Comparison of ENCODE assay signal across 26 cellular contexts in the genomic region with DNA sequence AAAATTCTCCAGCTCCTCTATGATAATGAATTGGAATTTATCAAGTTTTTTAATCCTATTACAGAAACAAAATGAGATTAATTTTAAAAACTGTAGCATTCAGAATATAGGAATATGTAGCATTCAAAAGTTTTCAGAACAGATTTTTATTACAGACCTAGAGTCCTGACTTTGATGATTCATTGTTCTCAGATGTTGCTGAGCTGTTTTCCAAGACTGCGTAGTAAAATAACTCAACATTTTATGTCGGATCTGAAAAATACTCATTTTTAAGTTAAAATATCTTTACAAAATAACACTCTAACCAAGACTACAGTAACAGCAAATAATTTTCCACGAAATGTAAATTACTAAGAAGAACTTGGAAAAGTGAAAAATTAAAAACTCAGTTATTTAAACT.
DNase-seq lines count a peak whose midpoint lies in the region; ATAC-seq, FAIRE-seq and TF ChIP-seq lines count a peak whose summit lies in the region.
"Had no signal": no experiment of that assay in that cellular context is flagged by ENCODE, and none has a peak within 500 bp of the region (broad histone marks: within the 10 kb centered on the region; RNA-seq: fewer than 3 reads in every experiment).

No MANE protein-coding gene starts in this region.

- H3K79me2 ChIP-seq in H9 (ENCODE audit: insufficient read depth, low read length), result no peaks in the 10 kb centered on the region

- FAIRE-seq in endometrium (lab: Jason Lieb, UNC) (peak; percentile 91), islet of Langerhans (lab: Jason Lieb, UNC) (peak; percentile 68)
- FAIRE-seq: GM12891 had no signal

- no peaks in the 10 kb centered on the region for H3K9me3 ChIP-seq in HEK293 (ENCODE audit: control insufficient read depth, insufficient read depth, low read depth, low read length)
- no peaks in the 10 kb centered on the region for H3K9me3 ChIP-seq in T-helper 17 cell (ENCODE audit: control insufficient read depth, low read length, poor library complexity, severe bottlenecking)
- H3K9me3 ChIP-seq in H9 (ENCODE audit: control insufficient read depth, low read depth, low read length), result no peaks in the 10 kb centered on the region
- H3K9me3 ChIP-seq: BLaER1 treated with 17β-estradiol and CSF1 and Interleukin-3, amounts not matched to agents 10 nM and 100 nM had no signal

- no peaks in the 10 kb centered on the region for H3K79me1 ChIP-seq in H9 (ENCODE audit: insufficient read depth, low read depth, low read length, poor library complexity, severe bottlenecking)

- H3K4me1 Mint-ChIP-seq in T-helper 17 cell (no peaks in the 10 kb centered on the region), H9 (no peaks in the 10 kb centered on the region)

- H2BK120ac ChIP-seq in H9 (ENCODE audit: low read depth, low read length, poor library complexity, severe bottlenecking), result no peak overlapping the region

- H2BK12ac ChIP-seq in H9 (ENCODE audit: insufficient read length, low read depth, low read length), result no peak overlapping the region

- no peak overlapping the region for H2BK5ac ChIP-seq in H9 (ENCODE audit: insufficient read length, low read length)

- no peak overlapping the region for H2BK15ac ChIP-seq in H9 (ENCODE audit: low read depth, low read length)

- no peak for ATAC-seq in T-helper 17 cell
- ATAC-seq: Panc1 had no signal

- no peak overlapping the region for H3K23ac ChIP-seq in H9 (ENCODE audit: insufficient read length, low read depth, low read length)

- H4K5ac ChIP-seq in H9 (ENCODE audit: insufficient read length, low read depth, low read length), result no peak overlapping the region

- H4K91ac ChIP-seq in H9 (ENCODE audit: insufficient read length, low read depth, low read length), result no peak overlapping the region

- H3K9me3 Mint-ChIP-seq in H9, result peaks cover 0 to 1% of the 10 kb centered on the region in 2 experiments; a peak in 1 of 5 replicates
- H3K9me3 Mint-ChIP-seq: CD4-positive, alpha-beta T cell had no signal

- H3K36me3 Mint-ChIP-seq in T-helper 17 cell (ENCODE audit: low read depth) (peaks cover 7% of the 10 kb centered on the region), H9 (ENCODE audit: insufficient read depth in 1 of 3, low read depth in 3 of 3) (no peaks in the 10 kb centered on the region)

- CTCF ChIA-PET in HEK293 (lab: Yijun Ruan, JAX), result interaction anchor here (1.0 kb wide), 1 partner anchor 83 kb away, joined by 3 read pairs; no protein-coding TSS in a partner anchor

- H3T11ph ChIP-seq in H9 (ENCODE audit: low read length), result no peak overlapping the region

- no peaks in the 10 kb centered on the region for H3K36me3 ChIP-seq in HEK293 (ENCODE audit: control insufficient read depth in 2 of 2, insufficient read depth in 1 of 2, low read length in 2 of 2)

- no peaks in the 10 kb centered on the region for H3K27me3 Mint-ChIP-seq in T-helper 17 cell
- peaks cover 22% of the 10 kb centered on the region for H3K27me3 Mint-ChIP-seq in H9 (ENCODE audit: low read depth)
- H3K27me3 Mint-ChIP-seq: CD4-positive, alpha-beta T cell had no signal

- no peak overlapping the region for H3K4ac ChIP-seq in H9 (ENCODE audit: low read depth, low read length)

- no peak overlapping the region for H3K56ac ChIP-seq in H9 (ENCODE audit: insufficient read length, low read depth, low read length)

- no peak overlapping the region for H2AFZ ChIP-seq in H9 (ENCODE audit: low read length)

- DNase-seq in AG10803 (ENCODE audit: low read depth) (peak; percentile 19), T-helper 17 cell (no peak), NCI-H526 (lab: John Stamatoyannopoulos, UW) (no peak), H9 (no peak), substantia nigra (lab: John Stamatoyannopoulos, UW) (no peak)
- DNase-seq: 8988T; ACHN; AML-193; CD4-positive, alpha-beta T cell; COR-L47; DMS53; H7; IMR-90; KG1; NCI-H2029; NCI-H524 treated with DMSO at 0.1 percent for 48 hours; NCI-H82; NK-92 treated with Interleukin-12 subunit alpha and Interleukin-12 subunit beta, amount 100 ng/mL, for 24 hours; SHP77 treated with DMSO at 0.1 percent for 48 hours; SW 1271 had no signal

- H3K14ac ChIP-seq in H9 (ENCODE audit: insufficient read depth, low read length), result no peak overlapping the region

- POLR2A ChIA-PET in HEK293 (lab: Yijun Ruan, JAX), result no interaction called here

- H3K4me2 ChIP-seq in H9 (ENCODE audit: insufficient read depth, insufficient read length, low read length), result no peak overlapping the region
- H3K4me2 ChIP-seq: BLaER1 treated with 17β-estradiol and CSF1 and Interleukin-3, amounts not matched to agents 10 nM and 100 nM had no signal

- no peaks in the 10 kb centered on the region for H3K27me3 ChIP-seq in H9 (ENCODE audit: insufficient read depth, low read length)
- H3K27me3 ChIP-seq: BLaER1 treated with 17β-estradiol and CSF1 and Interleukin-3, amounts not matched to agents 10 nM and 100 nM had no signal

- no peak overlapping the region for H3K27ac ChIP-seq in HEK293 (ENCODE audit: extremely low read depth, low read depth, low read length)
- H3K27ac ChIP-seq in H9 (ENCODE audit: insufficient read length, low read depth, low read length), result no peak overlapping the region
- H3K27ac ChIP-seq in substantia nigra (ENCODE audit: low read depth, low read length, poor library complexity, severe bottlenecking), result no peak overlapping the region
- H3K27ac ChIP-seq: BLaER1 treated with 17β-estradiol and CSF1 and Interleukin-3, amounts not matched to agents 10 nM and 100 nM had no signal

- no peak overlapping the region for H3K4me3 Mint-ChIP-seq in T-helper 17 cell
- H3K4me3 Mint-ChIP-seq in H9, result no peak overlapping the region
- H3K4me3 Mint-ChIP-seq: CD4-positive, alpha-beta T cell had no signal

- no peaks in the 10 kb centered on the region for H4K20me1 ChIP-seq in H9 (ENCODE audit: control insufficient read depth, insufficient read depth, insufficient read length)

- TF ChIP-seq CTCF in AG10803 (conservative IDR thresholded peaks at IDR 0.05; ENCODE audit: low read length) (no peak), HEK293 (tag by site-specific recombination; IDR thresholded peaks at IDR 0.05) (no peak), H9 (conservative IDR thresholded peaks at IDR 0.05) (no peak)

- no peak overlapping the region for H4K8ac ChIP-seq in H9 (replicated peaks; ENCODE audit: insufficient read length, low read depth, low read length)

- no peaks in the 10 kb centered on the region for H3K23me2 ChIP-seq in H9 (ENCODE audit: insufficient read length, low read depth, low read length, poor library complexity, severe bottlenecking)

- H3K9ac ChIP-seq in H9 (ENCODE audit: extremely low read depth, insufficient read length, low read length), result no peak overlapping the region
- H3K9ac ChIP-seq: BLaER1 treated with 17β-estradiol and CSF1 and Interleukin-3, amounts not matched to agents 10 nM and 100 nM had no signal

- H3K4me1 ChIP-seq in HEK293 (ENCODE audit: control insufficient read depth, insufficient read depth, low read length) (peaks cover 10% of the 10 kb centered on the region), H9 (ENCODE audit: insufficient read depth, low read length) (no peaks in the 10 kb centered on the region)

- no CpG with 5 or more reads among the region's 3 CpGs for WGBS in H9 (ENCODE audit: extremely low coverage, insufficient read length, low lambda C conversion rate)

- H3K4me3 ChIP-seq in AG10803 (ENCODE audit: low read length) (no peak overlapping the region), HEK293 (ENCODE audit: low read depth, low read length) (no peak overlapping the region)
- H3K4me3 ChIP-seq: BLaER1 treated with 17β-estradiol and CSF1 and Interleukin-3, amounts not matched to agents 10 nM and 100 nM had no signal

- no peak overlapping the region for H3K18ac ChIP-seq in H9 (ENCODE audit: insufficient read length, low read depth, low read length)

- H2AK5ac ChIP-seq in H9 (ENCODE audit: insufficient read length, low read length), result no peak overlapping the region

- H2BK20ac ChIP-seq in H9 (ENCODE audit: low read depth, low read length, poor library complexity, severe bottlenecking), result no peak overlapping the region

- H3K27ac Mint-ChIP-seq in T-helper 17 cell (no peak overlapping the region), H9 (no peak overlapping the region)
- H3K27ac Mint-ChIP-seq: CD4-positive, alpha-beta T cell had no signal

TF ChIP-seq in HEK293, 187 proteins besides CTCF, POLR2A, EP300 and RAD21:
- TF ChIP-seq ZNF354C (tag by site-specific recombination; IDR thresholded peaks at IDR 0.05; ENCODE audit: borderline replicate concordance, low read depth), result no peak
- TF ChIP-seq, protein P1, sequence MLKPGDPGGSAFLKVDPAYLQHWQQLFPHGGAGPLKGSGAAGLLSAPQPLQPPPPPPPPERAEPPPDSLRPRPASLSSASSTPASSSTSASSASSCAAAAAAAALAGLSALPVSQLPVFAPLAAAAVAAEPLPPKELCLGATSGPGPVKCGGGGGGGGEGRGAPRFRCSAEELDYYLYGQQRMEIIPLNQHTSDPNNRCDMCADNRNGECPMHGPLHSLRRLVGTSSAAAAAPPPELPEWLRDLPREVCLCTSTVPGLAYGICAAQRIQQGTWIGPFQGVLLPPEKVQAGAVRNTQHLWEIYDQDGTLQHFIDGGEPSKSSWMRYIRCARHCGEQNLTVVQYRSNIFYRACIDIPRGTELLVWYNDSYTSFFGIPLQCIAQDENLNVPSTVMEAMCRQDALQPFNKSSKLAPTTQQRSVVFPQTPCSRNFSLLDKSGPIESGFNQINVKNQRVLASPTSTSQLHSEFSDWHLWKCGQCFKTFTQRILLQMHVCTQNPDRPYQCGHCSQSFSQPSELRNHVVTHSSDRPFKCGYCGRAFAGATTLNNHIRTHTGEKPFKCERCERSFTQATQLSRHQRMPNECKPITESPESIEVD (tag by site-specific recombination; IDR thresholded peaks at IDR 0.05), result peak; percentile 68
